In genomic region chr3:144148356-144148755, GRCh38 we compare ENCODE assay signal across 7 cellular contexts.
"Had no signal": no experiment of that assay in that cellular context is flagged by ENCODE, and none has a peak within 500 bp of the region (broad histone marks: within the 10 kb centered on the region; RNA-seq: fewer than 3 reads in every experiment).

No MANE protein-coding gene starts in this region.

- H3K4me3 ChIP-seq: HAP-1 had no signal

- H3K36me3 ChIP-seq: HAP-1 had no signal

- ATAC-seq: HCT116, HepG2 had no signal

- DNase-seq: GOT3, H7, HFFc6, KBM-7 had no signal

- H3K9me3 ChIP-seq: HAP-1 had no signal

- FAIRE-seq: HepG2 had no signal
